ENCODE assay signal across 24 cellular contexts in the genomic region with DNA sequence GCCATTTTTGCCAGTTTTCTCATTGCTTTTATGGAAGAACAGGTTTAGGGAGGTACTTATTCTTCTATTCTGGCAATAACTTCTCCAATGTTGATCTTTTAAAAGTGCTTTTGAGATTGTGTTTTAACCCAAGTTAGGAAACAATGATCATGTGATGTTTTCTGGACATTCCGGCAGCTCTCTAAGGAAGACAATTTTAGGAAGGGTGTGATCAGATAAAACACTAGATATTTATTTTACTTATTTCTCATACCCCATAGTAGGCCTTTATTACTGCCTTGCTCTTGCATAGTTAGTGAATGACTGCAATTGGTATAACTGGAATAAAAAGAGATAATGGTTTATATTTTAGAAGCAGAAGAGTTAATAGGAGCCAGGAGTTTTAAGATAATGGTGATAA.
DNase-seq lines count a peak whose midpoint lies in the region; ATAC-seq and TF ChIP-seq lines count a peak whose summit lies in the region.
"Had no signal": no experiment of that assay in that cellular context is flagged by ENCODE, and none has a peak within 500 bp of the region (broad histone marks: within the 10 kb centered on the region; RNA-seq: fewer than 3 reads in every experiment).

No MANE protein-coding gene starts in this region.

- H3K4me3 Mint-ChIP-seq in osteocyte (ENCODE audit: unreplicated experiment) = no peak overlapping the region
- no peak overlapping the region for H3K4me3 Mint-ChIP-seq in endothelial cell (ENCODE audit: unreplicated experiment)
- H3K4me3 Mint-ChIP-seq: CD4-positive, alpha-beta T cell had no signal

- H3K9me3 Mint-ChIP-seq in osteocyte (ENCODE audit: unreplicated experiment) (no peaks in the 10 kb centered on the region), endothelial cell (ENCODE audit: unreplicated experiment) (no peaks in the 10 kb centered on the region)
- H3K9me3 Mint-ChIP-seq: CD4-positive, alpha-beta T cell had no signal

- peak overlapping the region; percentile 9 for H3K27ac Mint-ChIP-seq in osteocyte (ENCODE audit: unreplicated experiment)
- no peak overlapping the region for H3K27ac Mint-ChIP-seq in endothelial cell (ENCODE audit: unreplicated experiment)
- H3K27ac Mint-ChIP-seq: CD4-positive, alpha-beta T cell had no signal

- peak in 3 of 4 donors; percentile 40 to 73 (median 52) for ATAC-seq in heart left ventricle
- ATAC-seq: HepG2 had no signal

- 46 to 71% (median 58%) methylated on average over 1 of the region's 1 CpG for WGBS in heart left ventricle, 4 donors

- no peaks in the 10 kb centered on the region for H3K9me3 ChIP-seq in heart left ventricle
- H3K9me3 ChIP-seq in right atrium auricular region = no peaks in the 10 kb centered on the region
- no peaks in the 10 kb centered on the region for H3K9me3 ChIP-seq in uterus

- TF ChIP-seq CTCF in heart left ventricle (IDR thresholded peaks at IDR 0.05) (no peak), right atrium auricular region (IDR thresholded peaks at IDR 0.05) (no peak), fibroblast of the aortic adventitia (IDR thresholded peaks at IDR 0.05; ENCODE audit: insufficient read depth, low read length) (no peak), osteocyte (IDR thresholded peaks at IDR 0.05) (no peak), uterus (IDR thresholded peaks at IDR 0.05) (no peak), endothelial cell (IDR thresholded peaks at IDR 0.05; ENCODE audit: unreplicated experiment) (no peak)

- in situ Hi-C loops in KBM-7 (cut with MboI; ENCODE audit: low pct_unique_long_range_greater_than_20kb, low sequenced_read_pairs) = no loop called here

- TF ChIP-seq POLR2A in heart left ventricle (IDR thresholded peaks at IDR 0.05) (no peak), uterus (IDR thresholded peaks at IDR 0.05) (no peak)

- H3K36me3 Mint-ChIP-seq in osteocyte (ENCODE audit: unreplicated experiment) (no peaks in the 10 kb centered on the region), endothelial cell (ENCODE audit: low read depth, unreplicated experiment) (no peaks in the 10 kb centered on the region)

- no peaks in the 10 kb centered on the region for H3K36me3 ChIP-seq in heart left ventricle
- no peaks in the 10 kb centered on the region for H3K36me3 ChIP-seq in right atrium auricular region
- no peaks in the 10 kb centered on the region for H3K36me3 ChIP-seq in uterus
- H3K36me3 ChIP-seq: BLaER1 had no signal

- H3K27me3 ChIP-seq in heart left ventricle = no peaks in the 10 kb centered on the region
- no peaks in the 10 kb centered on the region for H3K27me3 ChIP-seq in right atrium auricular region
- no peaks in the 10 kb centered on the region for H3K27me3 ChIP-seq in uterus
- H3K27me3 ChIP-seq: BLaER1 had no signal

- H3K27me3 Mint-ChIP-seq in osteocyte (ENCODE audit: unreplicated experiment) = peaks cover 6% of the 10 kb centered on the region
- H3K27me3 Mint-ChIP-seq in endothelial cell (ENCODE audit: unreplicated experiment) = peaks cover 2% of the 10 kb centered on the region
- H3K27me3 Mint-ChIP-seq: CD4-positive, alpha-beta T cell had no signal

- H3K4me1 ChIP-seq in heart left ventricle (peaks cover 0 to 38% (median 16%) of the 10 kb centered on the region in 12 donors), right atrium auricular region (peaks cover 0 to 21% of the 10 kb centered on the region in 2 donors), uterus (peaks cover 0 to 4% of the 10 kb centered on the region in 2 donors)

- H3K4me3 ChIP-seq in heart left ventricle = no peak overlapping the region
- H3K4me3 ChIP-seq in right atrium auricular region = no peak overlapping the region
- H3K4me3 ChIP-seq in fibroblast of the aortic adventitia (ENCODE audit: low read depth, low read length) = no peak overlapping the region
- H3K4me3 ChIP-seq in uterus = no peak overlapping the region
- H3K4me3 ChIP-seq: BLaER1, PC-9 had no signal

- intact Hi-C loops in heart left ventricle (cut with DNase I) = no loop called here
- intact Hi-C loops in uterus (cut with DNase I; ENCODE audit: low total_unique reads) = no loop called here

- peaks cover 10% of the 10 kb centered on the region for H3K4me1 Mint-ChIP-seq in osteocyte (ENCODE audit: unreplicated experiment)
- H3K4me1 Mint-ChIP-seq in endothelial cell (ENCODE audit: unreplicated experiment) = peaks cover 14% of the 10 kb centered on the region

- H3K27ac ChIP-seq in heart left ventricle = peak overlapping the region; percentile 23 to 80 (median 64)
- peak overlapping the region in 1 of 2 donors; percentile 58 for H3K27ac ChIP-seq in right atrium auricular region
- peak overlapping the region; percentile 18 to 49 for H3K27ac ChIP-seq in uterus
- H3K27ac ChIP-seq: 22Rv1, BLaER1, HL-60, PC-9, RWPE1 had no signal

- DNase-seq in heart left ventricle = no peak
- DNase-seq in right atrium auricular region (ENCODE audit: low spot score) = no peak
- DNase-seq in fibroblast of the aortic adventitia (ENCODE audit: low read depth) = peak; percentile 16
- DNase-seq in osteocyte (ENCODE audit: extremely low spot score, unreplicated experiment) = no peak
- no peak for DNase-seq in uterus
- DNase-seq in NCI-H510A treated with DMSO at 0.1 percent for 48 hours (lab: John Stamatoyannopoulos, UW) = no peak
- no peak for DNase-seq in endothelial cell (ENCODE audit: low spot score)
- no peak for DNase-seq in KBM-7
- DNase-seq: ACHN; CD4-positive, alpha-beta T cell; DMS153; GOT3; HCEC 1CT; KG1; NCI-H1092 treated with DMSO at 0.1 percent for 48 hours; NCI-H1436 treated with DMSO at 0.1 percent for 48 hours; NCI-H1930; NCI-H748 treated with DMSO at 0.1 percent for 48 hours; PC-9 had no signal
